8 cellular contexts compared by ENCODE assay signal in the genomic region with DNA sequence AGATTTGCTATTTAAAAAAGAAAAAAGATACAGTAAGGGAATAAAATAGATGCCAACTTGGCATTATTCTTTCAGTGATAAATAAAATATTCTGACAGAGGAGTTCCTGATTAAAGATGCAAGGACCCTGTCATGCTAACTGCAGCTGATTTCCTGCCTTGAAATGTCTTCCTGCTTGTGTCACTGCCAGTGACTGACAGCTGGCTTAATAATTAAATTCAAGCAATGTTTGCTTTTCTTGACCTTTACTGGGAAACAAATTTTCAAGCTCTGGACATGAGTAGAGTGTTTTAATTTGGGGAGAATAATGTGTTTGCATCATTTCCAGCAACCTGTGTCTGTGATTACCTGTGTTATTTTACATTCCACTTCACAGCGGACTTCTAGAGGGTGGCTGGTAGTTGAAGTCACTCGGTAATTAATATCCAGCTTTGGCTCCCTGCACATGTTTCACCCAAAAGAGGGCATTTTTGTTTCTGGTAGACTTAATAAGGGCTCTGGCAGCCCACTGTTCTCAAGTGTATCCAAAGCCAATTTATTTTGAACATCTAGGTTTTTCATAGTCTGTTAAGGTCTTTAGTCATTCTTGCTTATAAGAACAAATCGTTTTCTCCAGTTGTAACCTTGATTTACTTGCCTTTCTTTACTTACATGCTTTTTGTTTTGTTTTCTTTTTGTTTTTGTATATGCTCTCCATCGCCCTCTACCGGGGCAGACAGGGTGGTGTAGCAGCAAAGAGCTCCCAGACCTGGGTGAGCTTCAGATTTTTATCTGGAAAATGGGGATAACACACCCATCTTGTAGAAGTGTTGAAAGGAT. TPM values are rescaled to one million over a fixed set of nuclear protein-coding genes. Genes with fewer than 3 reads are reported as not detected.
DNase-seq lines count a peak whose midpoint lies in the region; ATAC-seq, FAIRE-seq and TF ChIP-seq lines count a peak whose summit lies in the region.

No MANE protein-coding gene starts in this region.

- no peak overlapping the region for H3K4me3 ChIP-seq in SU-DHL-6 (ENCODE audit: insufficient read depth, low read length, poor library complexity, severe bottlenecking)
- H3K4me3 ChIP-seq in astrocyte (ENCODE audit: insufficient read depth, low read depth, low read length) = no peak overlapping the region

- H3K27me3 Mint-ChIP-seq in astrocyte (ENCODE audit: low read depth, unreplicated experiment) = no peaks in the 10 kb centered on the region

- H3K4me1 Mint-ChIP-seq in astrocyte (ENCODE audit: low read depth, unreplicated experiment) = peaks cover 13% of the 10 kb centered on the region

- H4K20me1 ChIP-seq in SU-DHL-6 (ENCODE audit: low read depth, low read length) (no peaks in the 10 kb centered on the region), astrocyte (ENCODE audit: insufficient read depth, low read length) (no peaks in the 10 kb centered on the region)

- H2AFZ ChIP-seq in SU-DHL-6 (ENCODE audit: low read depth, low read length, severe bottlenecking) (peak overlapping the region; percentile 54), astrocyte (ENCODE audit: low read depth, low read length) (no peak overlapping the region)

- H3K27me3 ChIP-seq in SU-DHL-6 (ENCODE audit: low read length) (no peaks in the 10 kb centered on the region), astrocyte (ENCODE audit: insufficient read depth, low read length) (no peaks in the 10 kb centered on the region)

- no peak overlapping the region for H3K4me3 Mint-ChIP-seq in astrocyte (ENCODE audit: unreplicated experiment)

- H3K9me2 ChIP-seq in SU-DHL-6 (replicated peaks; ENCODE audit: insufficient read depth, low read length) = no peaks in the 10 kb centered on the region

- TF ChIP-seq CTCF in SU-DHL-6 (IDR thresholded peaks at IDR 0.05; ENCODE audit: insufficient read depth, low read length, poor library complexity, severe bottlenecking) (peak; percentile 96), astrocyte (IDR thresholded peaks at IDR 0.05; ENCODE audit: insufficient read depth, low read depth, low read length) (peak; percentile 92)

- no peak overlapping the region for H3K9ac ChIP-seq in SU-DHL-6 (ENCODE audit: low read length)
- H3K9ac ChIP-seq in astrocyte (ENCODE audit: low read length) = no peak overlapping the region

- H3K9me3 Mint-ChIP-seq in astrocyte (ENCODE audit: unreplicated experiment) = peaks cover 9% of the 10 kb centered on the region

- no peak for FAIRE-seq in astrocyte (lab: Jason Lieb, UNC)

- no peaks in the 10 kb centered on the region for H3F3A ChIP-seq in SU-DHL-6 (ENCODE audit: insufficient read depth)

- DNase-seq in activated CD4-positive, CD25-positive, alpha-beta regulatory T cell (lab: John Stamatoyannopoulos, UW) = peak; percentile 9 to 34 (median 11)
- DNase-seq in astrocyte (ENCODE audit: low read depth) (peak; percentile 11), iris pigment epithelial cell (ENCODE audit: low read depth) (peak; percentile 49)
- peak; percentile 55 for DNase-seq in stimulated activated CD4-positive, alpha-beta T cell treated with anti-CD3 and anti-CD28 coated beads, Interleukin-4, amount 100 ng/mL, for 24 hours

- no peaks in the 10 kb centered on the region for H3K9me3 ChIP-seq in SU-DHL-6 (ENCODE audit: insufficient read depth, low read length)
- no peaks in the 10 kb centered on the region for H3K9me3 ChIP-seq in astrocyte (ENCODE audit: insufficient read depth, low read depth, low read length)

- H3K27ac ChIP-seq in SU-DHL-6 (ENCODE audit: low read depth, low read length) (no peak overlapping the region), astrocyte (ENCODE audit: low read depth, low read length) (no peak overlapping the region)

- H3K4me1 ChIP-seq in astrocyte (ENCODE audit: insufficient read depth, low read length) = no peaks in the 10 kb centered on the region

- no peaks in the 10 kb centered on the region for H3K79me2 ChIP-seq in SU-DHL-6 (ENCODE audit: insufficient read depth, low read length)
- no peaks in the 10 kb centered on the region for H3K79me2 ChIP-seq in astrocyte (ENCODE audit: insufficient read depth, low read length)

- H3K36me3 ChIP-seq in SU-DHL-6 (ENCODE audit: low read length) = no peaks in the 10 kb centered on the region
- H3K36me3 ChIP-seq in astrocyte (ENCODE audit: insufficient read depth, low read length) = no peaks in the 10 kb centered on the region

- ATAC-seq in activated CD4-positive, CD25-positive, alpha-beta regulatory T cell treated with anti-CD3 and anti-CD28 coated beads, Interleukin-2, amount 50 U/mL, for 24 hours = no peak
- ATAC-seq in HG03565 (IDR thresholded peaks at IDR 0.05; ENCODE audit: unreplicated experiment) (peak; percentile 56), HG02970 (IDR thresholded peaks at IDR 0.05; ENCODE audit: low FRiP score, unreplicated experiment) (no peak)

- no peaks in the 10 kb centered on the region for H3K36me3 Mint-ChIP-seq in astrocyte (ENCODE audit: low read depth, unreplicated experiment)

- H3K4me2 ChIP-seq in SU-DHL-6 (ENCODE audit: low read depth, low read length, poor library complexity, severe bottlenecking) (peak overlapping the region; percentile 19), astrocyte (ENCODE audit: low read length) (no peak overlapping the region)

- no peak overlapping the region for H3K27ac Mint-ChIP-seq in astrocyte (ENCODE audit: unreplicated experiment)

RNA-seq across cellular contexts. Expression of gene PROKR1, which starts 48.5 kb away (rescaled TPM):
- 0.05 TPM in 1 of 2 replicates, not detected in the other for total RNA-seq in astrocyte
